ENCODE assay signal across 22 cellular contexts in the genomic region with DNA sequence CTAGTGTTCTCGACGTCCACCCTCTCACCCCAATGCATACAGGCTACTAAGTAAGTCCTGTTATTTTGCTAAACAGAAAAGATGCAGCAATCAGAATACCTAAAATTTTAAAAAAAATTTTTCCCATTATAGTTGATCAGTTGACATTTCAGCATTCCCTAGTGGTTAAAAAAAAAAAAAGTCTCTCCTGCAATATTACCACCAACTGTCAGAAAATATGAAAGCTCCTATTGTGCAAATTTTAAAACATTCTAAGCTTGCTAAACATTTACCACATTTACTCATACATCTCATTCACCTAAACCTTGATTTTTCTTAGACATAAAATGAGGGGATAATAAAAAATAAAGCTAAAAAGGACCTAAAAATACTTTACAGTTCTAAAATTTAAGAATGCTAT.
"Had no signal": no experiment of that assay in that cellular context is flagged by ENCODE, and none has a peak within 500 bp of the region (broad histone marks: within the 10 kb centered on the region; RNA-seq: fewer than 3 reads in every experiment).

No MANE protein-coding gene starts in this region.

- H3K4me3 ChIP-seq: lower lobe of right lung, right lobe of liver, smooth muscle cell, stomach, suprapubic skin, uterus had no signal

- H3K27ac ChIP-seq: brain microvascular endothelial cell, lower lobe of right lung, right lobe of liver, stomach, suprapubic skin, uterus, VCaP had no signal

- H3K9me3 ChIP-seq: lower lobe of right lung, right lobe of liver, stomach, suprapubic skin, uterus had no signal

- H3K4me2 ChIP-seq: smooth muscle cell had no signal

- H3K4me1 ChIP-seq: lower lobe of right lung, right lobe of liver, stomach, suprapubic skin, uterus had no signal

- DNase-seq: activated CD4-positive, alpha-beta T cell treated with anti-CD3 and anti-CD28 coated beads, Interleukin-2, amount 10 ng/mL, durations not matched to agents 24 days and 14 days; activated CD8-positive, alpha-beta memory T cell treated with anti-CD3 and anti-CD28 coated beads, Interleukin-2, amount 10 ng/mL, durations not matched to agents 7 days and 5 days; activated CD8-positive, alpha-beta T cell treated with anti-CD3 and anti-CD28 coated beads for 36 hours; activated gamma-delta T cell; activated naive CD4-positive, alpha-beta T cell treated with anti-CD3 and anti-CD28 coated beads, Interleukin-2, amount 50 U/mL, for 16 hours; activated naive CD8-positive, alpha-beta T cell treated with anti-CD3 and anti-CD28 coated beads, Interleukin-2, amount 50 U/mL, for 24 hours; aorta; brain microvascular endothelial cell; caudate nucleus; effector memory CD4-positive, alpha-beta T cell; foreskin melanocyte; kidney; lower lobe of right lung; naive thymus-derived CD4-positive, alpha-beta T cell; posterior cingulate gyrus; right lobe of liver; stimulated activated CD4-positive, alpha-beta T cell treated with anti-CD3 and anti-CD28 coated beads, Interleukin-15, amount 100 ng/mL, for 24 hours; stomach; uterus had no signal

- H3K36me3 ChIP-seq: brain microvascular endothelial cell, lower lobe of right lung, right lobe of liver, stomach, suprapubic skin, uterus had no signal

- H3K27me3 ChIP-seq: brain microvascular endothelial cell, right lobe of liver, stomach, suprapubic skin, uterus had no signal
